ENCODE assay signal across 10 cellular contexts in genomic region chr3:188051801-188052228, GRCh38.
A peak's percentile ranks its signal among the peaks of the same experiment; 100 is the strongest.
DNase-seq lines count a peak whose midpoint lies in the region; ATAC-seq, FAIRE-seq and TF ChIP-seq lines count a peak whose summit lies in the region.
"Had no signal": no experiment of that assay in that cellular context is flagged by ENCODE, and none has a peak within 500 bp of the region (broad histone marks: within the 10 kb centered on the region; RNA-seq: fewer than 3 reads in every experiment).

No MANE protein-coding gene starts in this region.

- ATAC-seq in psoas muscle, result peak; percentile 20 to 48 (median 38)
- ATAC-seq in GM18870 (IDR thresholded peaks at IDR 0.05; ENCODE audit: unreplicated experiment), result no peak
- ATAC-seq in GM21737 (IDR thresholded peaks at IDR 0.05; ENCODE audit: unreplicated experiment), result no peak
- ATAC-seq in GM19397 (IDR thresholded peaks at IDR 0.05; ENCODE audit: unreplicated experiment), result no peak

- FAIRE-seq in kidney (lab: Jason Lieb, UNC) (no peak), urothelium cell line (lab: Jason Lieb, UNC) (no peak)

- H3K9me3 ChIP-seq in colonic mucosa, result no peaks in the 10 kb centered on the region
- H3K9me3 ChIP-seq in kidney (ENCODE audit: control insufficient read depth in 1 of 2, low read length in 2 of 2), result no peaks in the 10 kb centered on the region
- H3K9me3 ChIP-seq in psoas muscle, result no peaks in the 10 kb centered on the region

- intact Hi-C loops in colonic mucosa (cut with DNase I) (loop anchor here (10.0 kb wide), 1 partner anchor 903 kb away; no protein-coding TSS in a partner anchor), kidney (cut with DNase I) (no loop called here), psoas muscle (cut with DNase I) (loop anchor here in 1 of 2 donors (5.0 kb wide), 1 partner anchor 310 kb away; no protein-coding TSS in a partner anchor)

- TF ChIP-seq CTCF in C4-2B (conservative IDR thresholded peaks at IDR 0.05) (no peak), colonic mucosa (IDR thresholded peaks at IDR 0.05) (no peak), kidney (IDR thresholded peaks at IDR 0.05; ENCODE audit: borderline replicate concordance, extremely low read depth, insufficient read depth) (no peak), psoas muscle (IDR thresholded peaks at IDR 0.05) (no peak)

- WGBS in psoas muscle, 3 donors, result 48 to 63% (median 51%) methylated on average over 9 of the region's 9 CpGs

- peak overlapping the region; percentile 35; the same call in 1 of the 2 replicates for H3K27ac ChIP-seq in C4-2B
- peak overlapping the region; percentile 46 for H3K27ac ChIP-seq in colonic mucosa
- peak overlapping the region in 1 of 2 donors; percentile 67 for H3K27ac ChIP-seq in kidney (ENCODE audit: low read depth in 2 of 2, low read length in 2 of 2)
- H3K27ac ChIP-seq in psoas muscle, result peak overlapping the region; percentile 65

- H3K27me3 ChIP-seq in colonic mucosa (no peaks in the 10 kb centered on the region), psoas muscle (ENCODE audit: insufficient read depth in 3 of 3, low read length in 2 of 3) (no peaks in the 10 kb centered on the region)

- no peak overlapping the region for H3K9ac ChIP-seq in colonic mucosa (ENCODE audit: low read depth in 2 of 2, low read length in 2 of 2)
- no peak overlapping the region for H3K9ac ChIP-seq in kidney (ENCODE audit: low read length in 2 of 2)

- H3K4me3 ChIP-seq in colonic mucosa (no peak overlapping the region), kidney (ENCODE audit: low read length in 2 of 2) (no peak overlapping the region), psoas muscle (no peak overlapping the region)

- H3K36me3 ChIP-seq in colonic mucosa, result no peaks in the 10 kb centered on the region
- H3K36me3 ChIP-seq in kidney (ENCODE audit: control insufficient read depth in 1 of 2, insufficient read depth in 2 of 2, low read length in 2 of 2), result no peaks in the 10 kb centered on the region
- no peaks in the 10 kb centered on the region for H3K36me3 ChIP-seq in psoas muscle (ENCODE audit: insufficient read depth in 1 of 2, low read depth in 1 of 2)

- DNase-seq in colonic mucosa (peak; percentile 28), kidney (peak; percentile 81), psoas muscle (peak; percentile 58 to 86), urothelium cell line (ENCODE audit: low spot score) (no peak)
- DNase-seq: NCI-H82; stimulated activated CD4-positive, alpha-beta T cell treated with anti-CD3 and anti-CD28 coated beads, Interleukin-4, amount 100 ng/mL, for 1 hour had no signal

- no peaks in the 10 kb centered on the region for H3K4me1 ChIP-seq in colonic mucosa
- peaks cover 10% of the 10 kb centered on the region in 2 donors for H3K4me1 ChIP-seq in kidney (ENCODE audit: control insufficient read depth in 1 of 2, insufficient read depth in 1 of 2, low read depth in 1 of 2, low read length in 2 of 2)
- peaks cover 19% of the 10 kb centered on the region for H3K4me1 ChIP-seq in psoas muscle

Comparison
In these comparisons a context has a peak if more than half of its experiments do, and no peak if none do; other contexts are left out.
1. ATAC-seq: peak in psoas muscle (4 of 4); none in GM18870 (single experiment), GM21737 (single experiment) and GM19397 (single experiment).